Comparison of ENCODE assay signal across 16 cellular contexts in genomic region chr9:123893831-123894460, GRCh38. TPM values are rescaled to one million over a fixed set of nuclear protein-coding genes. Genes with fewer than 3 reads are reported as not detected.
DNase-seq lines count a peak whose midpoint lies in the region; ATAC-seq, FAIRE-seq and TF ChIP-seq lines count a peak whose summit lies in the region.
"Had no signal": no experiment of that assay in that cellular context is flagged by ENCODE, and none has a peak within 500 bp of the region (broad histone marks: within the 10 kb centered on the region; RNA-seq: fewer than 3 reads in every experiment).

No MANE protein-coding gene starts in this region.

- RAD21 ChIA-PET in GM12878 (lab: Charles Lee; ENCODE audit: unreplicated experiment), result interaction anchor here (1.1 to 1.4 kb wide), 2 partner anchors 27 to 103 kb away, joined by 3 to 4 read pairs; no protein-coding TSS in a partner anchor

- H3K36me3 ChIP-seq in BLaER1 treated with 17β-estradiol and CSF1 and Interleukin-3, amounts not matched to agents 10 nM and 100 nM, result peaks cover 0 to 30% (median 11%) of the 10 kb centered on the region in 11 experiments; a peak in 10 of 22 replicates
- H3K36me3 ChIP-seq in GM12878 (ENCODE audit: control insufficient read depth in 2 of 2, insufficient read depth in 2 of 2, low read length in 1 of 2) (no peaks in the 10 kb centered on the region), iPS-20b (ENCODE audit: insufficient read depth, low read depth, low read length) (no peaks in the 10 kb centered on the region)

- CTCF ChIA-PET in GM12878 (lab: Yijun Ruan, JAX), result interaction anchor here (1.2 kb wide), 1 partner anchor 23 kb away, joined by 3 read pairs; no protein-coding TSS in a partner anchor

- peaks cover 11 to 100% (median 79%) of the 10 kb centered on the region in 11 experiments; a peak in 19 of 22 replicates for H4K20me1 ChIP-seq in BLaER1 treated with 17β-estradiol and CSF1 and Interleukin-3, amounts not matched to agents 10 nM and 100 nM
- H4K20me1 ChIP-seq in GM12878 (ENCODE audit: control insufficient read depth, insufficient read depth), result no peaks in the 10 kb centered on the region

- H3K4me1 Mint-ChIP-seq in activated naive CD8-positive, alpha-beta T cell treated with anti-CD3 and anti-CD28 coated beads for 36 hours, result peaks cover 9% of the 10 kb centered on the region

- no peak for TF ChIP-seq RAD21 in GM12878 (IDR thresholded peaks at IDR 0.05; ENCODE audit: insufficient read depth, low read depth, low read length)

- intact Hi-C loops in GM12878 (cut with micrococcal nuclease; ENCODE audit: unreplicated experiment), result no loop called here

- H3K36me3 Mint-ChIP-seq in activated naive CD8-positive, alpha-beta T cell treated with anti-CD3 and anti-CD28 coated beads for 36 hours, result peaks cover 5% of the 10 kb centered on the region

- H3K27ac Mint-ChIP-seq in activated naive CD8-positive, alpha-beta T cell treated with anti-CD3 and anti-CD28 coated beads for 36 hours, result no peak overlapping the region
- H3K27ac Mint-ChIP-seq: activated CD4-positive, alpha-beta memory T cell treated with anti-CD3 and anti-CD28 coated beads for 36 hours; progenitor cell of endocrine pancreas had no signal

- no peak overlapping the region for H3K4me3 ChIP-seq in BLaER1 treated with 17β-estradiol and CSF1 and Interleukin-3, amounts not matched to agents 10 nM and 100 nM
- H3K4me3 ChIP-seq in GM12878 (no peak overlapping the region), iPS-20b (ENCODE audit: low read length) (peak overlapping the region; percentile 49)

- no peak for TF ChIP-seq CTCF in GM12878 (IDR thresholded peaks at IDR 0.05 in 2 of 3, conservative IDR thresholded peaks at IDR 0.05 in 1 of 3; ENCODE audit: control insufficient read depth in 2 of 3, extremely low read depth in 1 of 3, insufficient read depth in 1 of 3, low read depth in 3 of 3, low read length in 3 of 3)

- H3K27me3 ChIP-seq in BLaER1 treated with 17β-estradiol and CSF1 and Interleukin-3, amounts not matched to agents 10 nM and 100 nM, result no peaks in the 10 kb centered on the region
- H3K27me3 ChIP-seq in GM12878 (replicated peaks in 1 of 2; ENCODE audit: control insufficient read depth in 2 of 2, insufficient read depth in 2 of 2, low read length in 1 of 2) (no peaks in the 10 kb centered on the region), iPS-20b (ENCODE audit: insufficient read depth, low read length) (no peaks in the 10 kb centered on the region)

- no peak for FAIRE-seq in GM12878 (lab: Jason Lieb, UNC)

- BruUV-seq in GM12878 (replicated peaks; lab: Mats Ljungman, UMichigan), result no TSS peak

- H3K9me3 ChIP-seq in BLaER1 treated with 17β-estradiol and CSF1 and Interleukin-3, amounts not matched to agents 10 nM and 100 nM (replicated peaks in 1 of 11), result peaks cover 0 to 5% (median 0%) of the 10 kb centered on the region in 11 experiments; a peak in 1 of 22 replicates
- H3K9me3 ChIP-seq in GM12878 (replicated peaks; ENCODE audit: control insufficient read depth, insufficient read depth, low read length) (no peaks in the 10 kb centered on the region), iPS-20b (ENCODE audit: insufficient read depth, low read depth, low read length) (no peaks in the 10 kb centered on the region)

- DNase-seq in HT1080 (ENCODE audit: low read depth), result peak; percentile 3
- no peak for DNase-seq in GM12878 (ENCODE audit: low read depth, low spot score)
- no peak for DNase-seq in activated naive CD8-positive, alpha-beta T cell treated with anti-CD3 and anti-CD28 coated beads for 36 hours
- DNase-seq: activated CD4-positive, alpha-beta memory T cell treated with anti-CD3 and anti-CD28 coated beads for 36 hours; activated gamma-delta T cell treated with Interleukin-2 at 50 U/mL for 16 hours; C1 segment of cervical spinal cord; cerebellar nuclear complex; NCI-H146; stimulated activated CD4-positive, alpha-beta T cell treated with anti-CD3 and anti-CD28 coated beads, Interleukin-2, amount 100 ng/mL, for 24 hours had no signal

- H3K27me3 Mint-ChIP-seq in activated naive CD8-positive, alpha-beta T cell treated with anti-CD3 and anti-CD28 coated beads for 36 hours, result no peaks in the 10 kb centered on the region
- H3K27me3 Mint-ChIP-seq: activated CD4-positive, alpha-beta memory T cell treated with anti-CD3 and anti-CD28 coated beads for 36 hours had no signal

- H3K4me2 ChIP-seq in BLaER1 treated with 17β-estradiol and CSF1 and Interleukin-3, amounts not matched to agents 10 nM and 100 nM, result peak overlapping the region; percentile 1 to 67 (median 20); a peak in 13 of 22 replicates
- H3K4me2 ChIP-seq in GM12878 (ENCODE audit: control insufficient read depth, insufficient read depth), result peak overlapping the region; percentile 65

- H3K4me1 ChIP-seq in BLaER1 treated with 17β-estradiol and CSF1 and Interleukin-3, amounts not matched to agents 10 nM and 100 nM, result peaks cover 10 to 58% (median 18%) of the 10 kb centered on the region in 10 experiments; a peak in 18 of 20 replicates
- H3K4me1 ChIP-seq in GM12878 (ENCODE audit: control insufficient read depth, insufficient read depth, low read length) (peaks cover 41% of the 10 kb centered on the region), iPS-20b (ENCODE audit: insufficient read depth, low read length) (peaks cover 33% of the 10 kb centered on the region)

- H3K9ac ChIP-seq in BLaER1 treated with 17β-estradiol and CSF1 and Interleukin-3, amounts not matched to agents 10 nM and 100 nM, result no peak overlapping the region
- H3K9ac ChIP-seq in GM12878 (ENCODE audit: control insufficient read depth, insufficient read depth, low read length) (no peak overlapping the region), iPS-20b (ENCODE audit: low read depth, low read length) (peak overlapping the region; percentile 10; the same call in 1 of the 2 replicates)

- in situ Hi-C loops in GM12878 (cut with MboI), result no loop called here

- no peak for TF ChIP-seq POLR2A in GM12878 (IDR thresholded peaks at IDR 0.05; ENCODE audit: low read depth, low read length)

- TF ChIP-seq EP300 in GM12878 (IDR thresholded peaks at IDR 0.05; ENCODE audit: borderline replicate concordance in 1 of 2, control insufficient read depth in 1 of 2, low read depth in 2 of 2, low read length in 2 of 2), result 0 out of 4 replicates have a peak, but pooled peaks of 1 of the 2 experiments have one; percentile 9

- POLR2A ChIA-PET in GM12878 (lab: Charles Lee), result interaction anchor here (1.8 kb wide), 1 partner anchor 104 kb away, joined by 5 read pairs; no protein-coding TSS in a partner anchor

- SMC1A ChIA-PET in GM12878 (lab: Charles Lee; ENCODE audit: uncharacterized antibody, unreplicated experiment), result interaction anchor here (0.8 to 1.5 kb wide), 4 partner anchors 9 to 47 kb away, joined by 3 to 4 read pairs (median 3); no protein-coding TSS in a partner anchor

- under 1% methylated on average over 4 of the region's 4 CpGs for WGBS in GM12878 (ENCODE audit: insufficient coverage, insufficient replicate concordance, low lambda C conversion rate, missing lambda C conversion rate)

- H3K79me2 ChIP-seq in GM12878 (ENCODE audit: control insufficient read depth, insufficient read depth, low read length), result peaks cover 47% of the 10 kb centered on the region

- no peak overlapping the region for H3K4me3 Mint-ChIP-seq in activated naive CD8-positive, alpha-beta T cell treated with anti-CD3 and anti-CD28 coated beads for 36 hours
- H3K4me3 Mint-ChIP-seq: activated CD4-positive, alpha-beta memory T cell treated with anti-CD3 and anti-CD28 coated beads for 36 hours had no signal

- no peak overlapping the region for H2AFZ ChIP-seq in GM12878 (ENCODE audit: control insufficient read depth, low read depth, low read length)

- no peak overlapping the region for H3K27ac ChIP-seq in BLaER1 treated with 17β-estradiol and CSF1 and Interleukin-3, amounts not matched to agents 10 nM and 100 nM
- peak overlapping the region; percentile 24; the same call in 1 of the 2 replicates for H3K27ac ChIP-seq in GM12878 (ENCODE audit: control insufficient read depth, insufficient read depth)
- H3K27ac ChIP-seq in iPS-20b (ENCODE audit: low read length), result peak overlapping the region; percentile 34
- H3K27ac ChIP-seq: epithelial cell of prostate had no signal

- H3K9me3 Mint-ChIP-seq in activated naive CD8-positive, alpha-beta T cell treated with anti-CD3 and anti-CD28 coated beads for 36 hours, result no peaks in the 10 kb centered on the region
- H3K9me3 Mint-ChIP-seq: activated CD4-positive, alpha-beta memory T cell treated with anti-CD3 and anti-CD28 coated beads for 36 hours had no signal

- ATAC-seq in GM12878, result peak; percentile 44
- no peak for ATAC-seq in HG03354 (IDR thresholded peaks at IDR 0.05; ENCODE audit: poor library complexity, severe bottlenecking, unreplicated experiment)
- no peak for ATAC-seq in HG02973 (IDR thresholded peaks at IDR 0.05; ENCODE audit: unreplicated experiment)
- no peak for ATAC-seq in GM21529 (IDR thresholded peaks at IDR 0.05; ENCODE audit: unreplicated experiment)

TF ChIP-seq in GM12878, 131 proteins besides CTCF, POLR2A, EP300 and RAD21 (continues in another document):
- TF ChIP-seq FOXM1 (IDR thresholded peaks at IDR 0.05; ENCODE audit: low read depth, low read length), result no peak

RNA-seq across cellular contexts. Expression of gene DENND1A, which starts 36.0 kb away (rescaled TPM):
- total RNA-seq in HT1080 (2014; rRNA removed; shearing (Covaris generic)), result 20.5 and 33.6 TPM in 2 replicates
- 30.8 and 39.7 TPM in 2 replicates for polyA plus RNA-seq in HT1080 (2015; cell fraction: cytosol; rRNA removed)
- polyA plus RNA-seq in HT1080 (2015; cell fraction: nucleus; rRNA removed), result 14.3 and 16.4 TPM in 2 replicates
- 270 and 276 TPM in 2 replicates for total RNA-seq in GM12878 (2013; cell fraction: nucleolus; rRNA removed)
- total RNA-seq in GM12878 (2014; rRNA removed) (32.3 and 36.2 TPM in 2 replicates), GM12878 (2014; rRNA removed; fragmentation: Illumina TruSeq; extraction: Trizol) (19.3 and 25.1 TPM in 2 replicates), GM12878 (2021) (44.0 and 46.7 TPM in 2 replicates)
- 9.2 TPM for polyA plus RNA-seq in GM12878 (2011; ENCODE audit: low read depth)
- polyA plus RNA-seq in GM12878 (2011; rRNA removed) (26.8 and 48.6 TPM in 2 replicates), GM12878 (2014; fragmentation: Illumina TruSeq; extraction: Trizol) (19.6 and 36.5 TPM in 2 replicates), GM12878 (2014; fragmentation: Nextera tagmentation; extraction: Ambion mirVana) (10 to 100 TPM; 14.1 to 19.1 TPM), GM12878 (2014; rRNA removed) (31.6 and 33.9 TPM in 2 replicates), GM12878 (2016; fragmentation: Nextera tagmentation; extraction: Ambion mirVana) (10 to 100 TPM; 40.6 to 42.0 TPM)
- polyA plus RNA-seq in GM12878 (2011; cell fraction: cytosol; rRNA removed), result 60.4 and 77.5 TPM in 2 replicates
- 68.2 and 72.4 TPM in 2 replicates for polyA plus RNA-seq in GM12878 (2011; cell fraction: nucleus; rRNA removed)
- 25.3 and 35.6 TPM in 2 replicates for polyA plus RNA-seq in GM12878 (2012)
- polyA minus RNA-seq in GM12878 (2011; rRNA and poly(A)+ RNA removed), result 110 and 115 TPM in 2 replicates
- polyA minus RNA-seq in GM12878 (2011; cell fraction: cytosol; rRNA and poly(A)+ RNA removed), result 28.1 and 32.7 TPM in 2 replicates
- polyA minus RNA-seq in GM12878 (2011; cell fraction: nucleus; rRNA and poly(A)+ RNA removed), result 86.2 and 120 TPM in 2 replicates
- 10 to 100 TPM; 21.3 to 22.1 TPM for total RNA-seq in activated naive CD8-positive, alpha-beta T cell treated with anti-CD3 and anti-CD28 coated beads for 36 hours

Comparison
In these comparisons a context has a peak if more than half of its experiments do, and no peak if none do; other contexts are left out.
1. H3K27ac ChIP-seq: peak in GM12878 (single experiment) and iPS-20b (single experiment); none in BLaER1 treated with 17β-estradiol and CSF1 and Interleukin-3, amounts not matched to agents 10 nM and 100 nM (0 of 11).